Comparison of ENCODE assay signal across 19 cellular contexts in the genomic region with DNA sequence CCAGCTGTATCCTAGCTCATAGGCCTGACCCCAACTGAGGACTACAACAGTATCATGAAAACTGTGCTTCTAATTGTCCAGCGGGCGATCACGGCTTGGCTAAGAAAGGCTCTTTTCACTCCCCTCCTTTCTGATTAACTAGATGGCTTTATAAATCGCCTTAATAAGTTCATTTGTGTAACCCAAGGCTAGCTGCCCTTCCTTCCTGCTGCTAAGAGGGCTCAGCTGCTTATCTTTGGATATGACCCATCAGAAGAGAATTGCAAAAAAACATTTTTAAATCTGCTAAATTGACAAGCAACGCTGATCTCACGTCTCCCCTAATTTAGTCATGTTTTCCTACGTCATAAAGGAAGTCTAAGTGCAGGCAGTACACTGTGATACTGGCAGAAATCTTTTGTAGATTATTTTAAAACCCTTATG.
A peak's percentile ranks its signal among the peaks of the same experiment; 100 is the strongest.
DNase-seq lines count a peak whose midpoint lies in the region; ATAC-seq, FAIRE-seq and TF ChIP-seq lines count a peak whose summit lies in the region.
"Had no signal": no experiment of that assay in that cellular context is flagged by ENCODE, and none has a peak within 500 bp of the region (broad histone marks: within the 10 kb centered on the region; RNA-seq: fewer than 3 reads in every experiment).

No MANE protein-coding gene starts in this region.

- H4K20me1 ChIP-seq in HepG2 (ENCODE audit: insufficient read depth, low read length): no peaks in the 10 kb centered on the region

- H3K27me3 Mint-ChIP-seq in activated CD4-positive, alpha-beta T cell treated with anti-CD3 and anti-CD28 coated beads for 36 hours: peaks cover 9% of the 10 kb centered on the region
- H3K27me3 Mint-ChIP-seq: naive thymus-derived CD8-positive, alpha-beta T cell had no signal

- H3K4me1 ChIP-seq in liver (ENCODE audit: control insufficient read depth in 4 of 4, insufficient read depth in 4 of 4, low read length in 3 of 4) (peaks cover 0 to 3% (median 1%) of the 10 kb centered on the region in 4 donors), HepG2 (ENCODE audit: insufficient read depth, low read length) (no peaks in the 10 kb centered on the region), mesendoderm (ENCODE audit: control insufficient read depth, low read depth, low read length) (no peaks in the 10 kb centered on the region)

- H2BK120ac ChIP-seq in mesendoderm (ENCODE audit: low read depth, low read length): no peak overlapping the region

- H3K18ac ChIP-seq in mesendoderm (ENCODE audit: low read length): no peak overlapping the region

- TF ChIP-seq CTCF in liver (IDR thresholded peaks at IDR 0.05; ENCODE audit: low read depth, low read length, missing input control) (no peak), HepG2 (CRISPR knock-in tag; IDR thresholded peaks at IDR 0.05) (no peak), cardiac fibroblast (IDR thresholded peaks at IDR 0.05; ENCODE audit: low read depth, low read length) (no peak)

- TF ChIP-seq EP300 in HepG2 (IDR thresholded peaks at IDR 0.05; ENCODE audit: low read depth in 2 of 2, low read length in 2 of 2) (no peak), HepG2 (CRISPR knock-in tag; IDR thresholded peaks at IDR 0.05; ENCODE audit: borderline replicate concordance) (no peak)

- H2BK15ac ChIP-seq in mesendoderm (replicated peaks; ENCODE audit: low read depth): no peak overlapping the region

- no peak for TF ChIP-seq POLR2A in HepG2 (IDR thresholded peaks at IDR 0.05; ENCODE audit: insufficient read depth in 1 of 2, low read depth in 2 of 2, low read length in 2 of 2)

- no peaks in the 10 kb centered on the region for H3K79me2 ChIP-seq in HepG2 (ENCODE audit: insufficient read depth, low read length)
- no peaks in the 10 kb centered on the region for H3K79me2 ChIP-seq in mesendoderm (ENCODE audit: control insufficient read depth, insufficient read depth, low read length)

- no peak overlapping the region for H4K5ac ChIP-seq in mesendoderm (ENCODE audit: low read length)

- WGBS in liver: 72% methylated on average over 7 of the region's 7 CpGs
- 44% methylated on average over 7 of the region's 7 CpGs for WGBS in HepG2 (ENCODE audit: low lambda C conversion rate)
- WGBS in mesendoderm (ENCODE audit: extremely low coverage, insufficient coverage, low lambda C conversion rate): no CpG with 5 or more reads among the region's 7 CpGs

- no peak overlapping the region for H2AFZ ChIP-seq in HepG2 (ENCODE audit: low read length)

- H3K9ac ChIP-seq in liver (ENCODE audit: low read depth in 1 of 2, low read length in 2 of 2) (no peak overlapping the region), HepG2 (ENCODE audit: insufficient read depth, low read depth, low read length) (no peak overlapping the region), mesendoderm (ENCODE audit: low read length) (no peak overlapping the region)

- no TSS peak for BruUV-seq in HepG2 (replicated peaks; lab: Mats Ljungman, UMichigan)

- H3K36me3 ChIP-seq in liver (ENCODE audit: control insufficient read depth in 4 of 4, insufficient read depth in 3 of 4, low read depth in 1 of 4, low read length in 3 of 4): no peaks in the 10 kb centered on the region
- no peaks in the 10 kb centered on the region for H3K36me3 ChIP-seq in HepG2 (replicated peaks in 1 of 2; ENCODE audit: control insufficient read depth in 1 of 2, insufficient read depth in 2 of 2, low read length in 2 of 2)
- no peaks in the 10 kb centered on the region for H3K36me3 ChIP-seq in mesendoderm (ENCODE audit: control insufficient read depth, insufficient read depth, low read length)

- H3K4me2 ChIP-seq in HepG2 (ENCODE audit: low read depth, low read length) (no peak overlapping the region), mesendoderm (ENCODE audit: low read length) (no peak overlapping the region)

- H3K79me1 ChIP-seq in mesendoderm (ENCODE audit: low read length): no peaks in the 10 kb centered on the region

- H3K4me1 Mint-ChIP-seq in activated CD4-positive, alpha-beta T cell treated with anti-CD3 and anti-CD28 coated beads for 36 hours: no peaks in the 10 kb centered on the region
- H3K4me1 Mint-ChIP-seq: activated CD4-positive, alpha-beta T cell treated with anti-CD3 and anti-CD28 coated beads, Interleukin-2, amount 10 ng/mL, durations not matched to agents 7 days and 5 days; CD4-positive, alpha-beta memory T cell had no signal

- peak overlapping the region; percentile 49 for H3K23ac ChIP-seq in mesendoderm (ENCODE audit: low read length)

- FAIRE-seq in HepG2 (lab: Jason Lieb, UNC): no peak

- no peak overlapping the region for H2BK5ac ChIP-seq in mesendoderm (ENCODE audit: low read length)

- H3K36me3 Mint-ChIP-seq in activated CD4-positive, alpha-beta T cell treated with anti-CD3 and anti-CD28 coated beads for 36 hours (ENCODE audit: low read depth): no peaks in the 10 kb centered on the region
- H3K36me3 Mint-ChIP-seq: CD4-positive, alpha-beta memory T cell had no signal

- H3K27me3 ChIP-seq in liver (ENCODE audit: control insufficient read depth in 4 of 4, insufficient read depth in 4 of 4, low read length in 3 of 4): no peaks in the 10 kb centered on the region
- no peaks in the 10 kb centered on the region; a peak in 1 of 5 replicates for H3K27me3 ChIP-seq in HepG2 (ENCODE audit: control insufficient read depth in 1 of 2, insufficient read depth in 2 of 2, low read length in 2 of 2)
- no peaks in the 10 kb centered on the region for H3K27me3 ChIP-seq in mesendoderm (ENCODE audit: insufficient read depth, low read length, poor library complexity)

- POLR2A ChIA-PET in HepG2 (lab: Yijun Ruan, JAX): no interaction called here
- POLR2A ChIA-PET in activated CD4-positive, alpha-beta T cell treated with anti-CD3 and anti-CD28 coated beads for 36 hours (lab: Charles Lee): no interaction called here

- H3K4me3 ChIP-seq in liver (ENCODE audit: low read depth in 1 of 3, low read length in 3 of 3): no peak overlapping the region
- no peak overlapping the region for H3K4me3 ChIP-seq in HepG2 (replicated peaks in 1 of 3; ENCODE audit: insufficient read depth in 1 of 3, low read depth in 2 of 3, low read length in 3 of 3)
- no peak overlapping the region for H3K4me3 ChIP-seq in cardiac fibroblast (replicated peaks in 1 of 2; ENCODE audit: low read depth in 2 of 2, low read length in 2 of 2)
- H3K4me3 ChIP-seq in mesendoderm (ENCODE audit: low read length): no peak overlapping the region
- H3K4me3 ChIP-seq: lung had no signal

- H3K4me3 Mint-ChIP-seq in activated CD4-positive, alpha-beta T cell treated with anti-CD3 and anti-CD28 coated beads for 36 hours: no peak overlapping the region
- H3K4me3 Mint-ChIP-seq: activated CD4-positive, alpha-beta T cell treated with anti-CD3 and anti-CD28 coated beads, Interleukin-2, amount 10 ng/mL, durations not matched to agents 7 days and 5 days; CD4-positive, alpha-beta memory T cell; naive thymus-derived CD8-positive, alpha-beta T cell; stimulated activated naive CD8-positive, alpha-beta T cell treated with anti-CD3 and anti-CD28 coated beads, Interleukin-15, Interleukin-2, amounts not matched to agents 100 ng/mL and 50 ng/mL, for 24 hours; T-helper 2 cell treated with Interferon-gamma antibody and Interleukin-4, amounts not matched to agents 5 μg/mL and 100 μg/mL, for 36 hours had no signal

- H3K56ac ChIP-seq in mesendoderm (ENCODE audit: low read length): no peak overlapping the region

- no peak for DNase-seq in HepG2 (ENCODE audit: low spot score)
- DNase-seq in cardiac fibroblast (ENCODE audit: low read depth in 2 of 2): peak; percentile 66 to 82
- DNase-seq in mesendoderm: no peak
- no peak for DNase-seq in activated CD4-positive, alpha-beta T cell treated with anti-CD3 and anti-CD28 coated beads for 36 hours
- DNase-seq in activated gamma-delta T cell (lab: John Stamatoyannopoulos, UW): no peak
- DNase-seq: activated CD4-positive, alpha-beta T cell treated with anti-CD3 and anti-CD28 coated beads, Interleukin-2, amount 10 ng/mL, durations not matched to agents 7 days and 5 days; aorta; CD4-positive, alpha-beta memory T cell; EL; naive thymus-derived CD8-positive, alpha-beta T cell; NCI-H2029 treated with DMSO at 0.1 percent for 48 hours; NCI-H524 treated with DMSO at 0.1 percent for 48 hours had no signal

- H3K27ac ChIP-seq in liver (ENCODE audit: low read depth in 1 of 2, low read length in 2 of 2): no peak overlapping the region
- H3K27ac ChIP-seq in HepG2 (ENCODE audit: extremely low read length, insufficient read depth, low read length): no peak overlapping the region
- H3K27ac ChIP-seq in mesendoderm (ENCODE audit: low read depth, low read length): no peak overlapping the region
- H3K27ac ChIP-seq: epithelial cell of prostate had no signal

- no peak overlapping the region for H3K27ac Mint-ChIP-seq in activated CD4-positive, alpha-beta T cell treated with anti-CD3 and anti-CD28 coated beads for 36 hours
- H3K27ac Mint-ChIP-seq: activated CD4-positive, alpha-beta T cell treated with anti-CD3 and anti-CD28 coated beads, Interleukin-2, amount 10 ng/mL, durations not matched to agents 7 days and 5 days; CD4-positive, alpha-beta memory T cell; naive thymus-derived CD8-positive, alpha-beta T cell; stimulated activated naive CD8-positive, alpha-beta T cell treated with anti-CD3 and anti-CD28 coated beads, Interleukin-15, Interleukin-2, amounts not matched to agents 100 ng/mL and 50 ng/mL, for 24 hours; T-helper 2 cell treated with Interferon-gamma antibody and Interleukin-4, amounts not matched to agents 5 μg/mL and 100 μg/mL, for 36 hours had no signal

- H3K9me3 Mint-ChIP-seq in activated CD4-positive, alpha-beta T cell treated with anti-CD3 and anti-CD28 coated beads for 36 hours (ENCODE audit: low read depth): no peaks in the 10 kb centered on the region
- H3K9me3 Mint-ChIP-seq: activated CD4-positive, alpha-beta T cell treated with anti-CD3 and anti-CD28 coated beads, Interleukin-2, amount 10 ng/mL, durations not matched to agents 7 days and 5 days; naive thymus-derived CD8-positive, alpha-beta T cell; stimulated activated naive CD8-positive, alpha-beta T cell treated with anti-CD3 and anti-CD28 coated beads, Interleukin-15, Interleukin-2, amounts not matched to agents 100 ng/mL and 50 ng/mL, for 24 hours; T-helper 2 cell treated with Interferon-gamma antibody and Interleukin-4, amounts not matched to agents 5 μg/mL and 100 μg/mL, for 36 hours had no signal

- in situ Hi-C loops in HepG2 (cut with HindIII; ENCODE audit: extremely low pct_ligation_motif_present, low pct_unique_long_range_greater_than_20kb): no loop called here

- CTCF ChIA-PET in HepG2 (lab: Yijun Ruan, JAX; ENCODE audit: low intra/inter-chr PET ratio, low total read pairs): no interaction called here
- CTCF ChIA-PET in activated CD4-positive, alpha-beta T cell treated with anti-CD3 and anti-CD28 coated beads for 36 hours (lab: Charles Lee): interaction anchor here (0.9 to 1.8 kb wide), 4 partner anchors 10 to 82 kb away, joined by 3 to 5 read pairs (median 4); no protein-coding TSS in a partner anchor

- H2AK5ac ChIP-seq in mesendoderm (ENCODE audit: low read length): no peak overlapping the region

- H4K8ac ChIP-seq in mesendoderm (ENCODE audit: low read depth, low read length): no peak overlapping the region

- TF ChIP-seq RAD21 in liver (IDR thresholded peaks at IDR 0.05): no peak
- TF ChIP-seq RAD21 in HepG2 (CRISPR knock-in tag; IDR thresholded peaks at IDR 0.05): no peak

- no peak overlapping the region for H3K4ac ChIP-seq in mesendoderm (ENCODE audit: low read depth, low read length)

- intact Hi-C loops in HepG2 (cut with micrococcal nuclease; ENCODE audit: unreplicated experiment): no loop called here
- intact Hi-C loops in activated CD4-positive, alpha-beta T cell treated with anti-CD3 and anti-CD28 coated beads for 36 hours (cut with DNase I, micrococcal nuclease): no loop called here

- H3K9me3 ChIP-seq in liver (ENCODE audit: control insufficient read depth in 4 of 4, low read length in 3 of 4): no peaks in the 10 kb centered on the region
- no peaks in the 10 kb centered on the region for H3K9me3 ChIP-seq in HepG2 (ENCODE audit: low read length)

- no peak for ATAC-seq in HepG2
- no peak for ATAC-seq in HG03460 (IDR thresholded peaks at IDR 0.05; ENCODE audit: unreplicated experiment)
- no peak for ATAC-seq in GM19023 (IDR thresholded peaks at IDR 0.05; ENCODE audit: unreplicated experiment)
- no peak for ATAC-seq in activated CD4-positive, alpha-beta T cell treated with anti-CD3 and anti-CD28 coated beads for 36 hours
- ATAC-seq: naive thymus-derived CD8-positive, alpha-beta T cell had no signal

Comparison
In these comparisons a context has a peak if more than half of its experiments do, and no peak if none do; other contexts are left out.
1. DNase-seq: peak in cardiac fibroblast (2 of 2); none in HepG2 (single experiment), mesendoderm (single experiment), activated CD4-positive, alpha-beta T cell treated with anti-CD3 and anti-CD28 coated beads for 36 hours (single experiment) and activated gamma-delta T cell (single experiment).